12 cellular contexts compared by ENCODE assay signal in the genomic region with DNA sequence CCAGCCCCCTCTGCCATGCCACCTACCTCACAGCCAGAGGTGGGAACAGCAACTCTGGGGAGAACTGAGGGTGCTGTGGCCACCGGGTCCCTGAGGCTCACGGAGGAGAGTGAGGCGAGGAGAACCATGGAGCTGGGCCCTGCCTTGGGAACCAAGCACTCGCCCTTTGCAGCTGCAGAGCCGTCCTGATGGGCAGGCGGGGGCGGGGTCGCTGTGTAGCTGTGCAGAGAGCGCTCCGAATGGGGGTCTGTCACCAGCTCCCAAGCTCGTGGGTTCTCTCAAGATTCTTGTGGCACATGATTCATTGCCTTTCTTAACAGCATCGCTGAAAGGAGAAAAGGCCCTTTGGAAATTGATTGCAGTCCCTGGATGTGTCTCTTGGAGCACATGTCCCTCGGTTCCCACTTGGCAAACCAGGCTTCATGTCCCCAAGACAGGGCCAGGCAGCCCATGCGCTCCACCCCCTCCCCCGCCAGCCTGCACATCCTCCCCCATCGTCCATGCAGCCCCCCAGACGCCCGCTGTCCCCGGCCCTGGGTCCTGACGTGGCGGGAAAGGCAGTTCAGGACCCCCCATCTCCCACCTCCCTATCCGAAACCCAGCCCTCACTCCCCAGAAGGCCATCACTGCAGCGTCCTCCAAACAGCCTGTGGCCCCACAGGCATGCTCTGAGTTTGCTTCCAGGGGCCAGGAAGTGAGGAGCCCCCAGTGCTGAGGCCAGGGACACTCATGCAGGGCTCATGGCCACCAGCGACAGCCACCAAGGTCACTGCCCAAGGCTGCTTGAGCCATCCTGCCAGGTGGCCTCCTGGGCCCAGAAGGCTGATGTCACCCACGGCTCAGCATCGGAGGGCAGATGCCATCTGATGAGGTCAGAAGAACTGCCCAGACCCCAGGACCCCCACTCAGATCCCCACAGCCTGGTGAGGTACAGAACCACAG. TPM values are rescaled to one million over a fixed set of nuclear protein-coding genes. Genes with fewer than 3 reads are reported as not detected.
A peak's percentile ranks its signal among the peaks of the same experiment; 100 is the strongest.
DNase-seq lines count a peak whose midpoint lies in the region; ATAC-seq and TF ChIP-seq lines count a peak whose summit lies in the region.
"Had no signal": no experiment of that assay in that cellular context is flagged by ENCODE, and none has a peak within 500 bp of the region (broad histone marks: within the 10 kb centered on the region; RNA-seq: fewer than 3 reads in every experiment).

No MANE protein-coding gene starts in this region.

- H3K4me1 ChIP-seq in left ventricle myocardium inferior (peaks cover 23% of the 10 kb centered on the region), Panc1 (ENCODE audit: control insufficient read depth, insufficient read depth, low read length) (no peaks in the 10 kb centered on the region; the same call in 1 of the 2 replicates), muscle layer of colon (ENCODE audit: insufficient read depth, low read length) (peaks cover 31% of the 10 kb centered on the region), testis (peaks cover 25% of the 10 kb centered on the region)
- H3K4me1 ChIP-seq: colonic mucosa had no signal

- ATAC-seq in Panc1 = peak; percentile 3; the same call in 1 of the 2 replicates
- ATAC-seq in CD4-positive, alpha-beta T cell (ENCODE audit: poor library complexity) = no peak

- intact Hi-C loops in left ventricle myocardium inferior (cut with micrococcal nuclease) (loop anchor here (10.0 kb wide), 1 partner anchor 106 kb away; no protein-coding TSS in a partner anchor), cardiac septum (cut with DNase I) (no loop called here), Panc1 (cut with micrococcal nuclease; ENCODE audit: unreplicated experiment) (no loop called here), testis (cut with DNase I; ENCODE audit: low total_unique reads) (no loop called here)
- intact Hi-C loops in CD4-positive, alpha-beta T cell (cut with DNase I, micrococcal nuclease) = loop anchor here (1.0 to 5.0 kb wide), 3 partner anchors 104 to 544 kb away; partner anchors contain the start of gene NPTX1 (in 1 of the 2)

- no TSS peak for BruUV-seq in Panc1 (replicated peaks; lab: Mats Ljungman, UMichigan)

- H3K27me3 ChIP-seq in left ventricle myocardium inferior (ENCODE audit: low read depth) (peaks cover 33% of the 10 kb centered on the region), Panc1 (ENCODE audit: control insufficient read depth, insufficient read depth, low read length) (no peaks in the 10 kb centered on the region), muscle layer of colon (ENCODE audit: control insufficient read depth in 1 of 2, insufficient read depth in 2 of 2, low read length in 2 of 2) (peaks cover 0 to 20% of the 10 kb centered on the region in 2 donors), testis (no peaks in the 10 kb centered on the region)
- no peaks in the 10 kb centered on the region for H3K27me3 ChIP-seq in CD4-positive, alpha-beta T cell (ENCODE audit: control insufficient read depth, insufficient read depth, low read length)
- H3K27me3 ChIP-seq: uterus had no signal

- DNase-seq in left ventricle myocardium inferior (no peak), cardiac septum (ENCODE audit: low spot score) (no peak), Panc1 (ENCODE audit: low read depth, low spot score) (no peak), germinal center (ENCODE audit: low spot score) (no peak), testis (no peak), NCI-H187 (lab: John Stamatoyannopoulos, UW) (no peak)
- no peak for DNase-seq in CD4-positive, alpha-beta T cell
- DNase-seq: colonic mucosa had no signal

- in situ Hi-C loops in Panc1 (cut with HindIII; ENCODE audit: low pct_unique_long_range_greater_than_20kb, low sequenced_read_pairs) = no loop called here

- peaks cover 6% of the 10 kb centered on the region for H3K4me1 Mint-ChIP-seq in CD4-positive, alpha-beta T cell (ENCODE audit: low read depth)

- H3K36me3 ChIP-seq in left ventricle myocardium inferior (no peaks in the 10 kb centered on the region), Panc1 (ENCODE audit: control insufficient read depth, insufficient read depth, low read length) (no peaks in the 10 kb centered on the region), muscle layer of colon (ENCODE audit: insufficient read depth, low read length) (no peaks in the 10 kb centered on the region), testis (ENCODE audit: low read depth, missing control alignments) (no peaks in the 10 kb centered on the region)
- H3K36me3 ChIP-seq: colonic mucosa, uterus had no signal

- H3K27ac Mint-ChIP-seq in CD4-positive, alpha-beta T cell = no peak overlapping the region
- H3K27ac Mint-ChIP-seq: progenitor cell of endocrine pancreas had no signal

- H3K27me3 Mint-ChIP-seq in CD4-positive, alpha-beta T cell = no peaks in the 10 kb centered on the region

- no peaks in the 10 kb centered on the region for H3K9me3 Mint-ChIP-seq in CD4-positive, alpha-beta T cell
- H3K9me3 Mint-ChIP-seq: T-helper 1 cell treated with Interleukin-12 subunit alpha and Interleukin-12 subunit beta and Interleukin-4 antibody, amounts not matched to agents 30 μg/mL and 1 μg/mL, for 36 hours had no signal

- H3K9me3 ChIP-seq in left ventricle myocardium inferior (replicated peaks) (no peaks in the 10 kb centered on the region), Panc1 (ENCODE audit: control insufficient read depth, insufficient read depth, low read depth, low read length) (no peaks in the 10 kb centered on the region), muscle layer of colon (ENCODE audit: low read length) (no peaks in the 10 kb centered on the region), testis (no peaks in the 10 kb centered on the region)
- no peaks in the 10 kb centered on the region for H3K9me3 ChIP-seq in CD4-positive, alpha-beta T cell (ENCODE audit: control insufficient read depth, low read length)
- H3K9me3 ChIP-seq: colonic mucosa, uterus had no signal

- no peak for TF ChIP-seq POLR2A in testis (IDR thresholded peaks at IDR 0.05)

- H3K4me3 Mint-ChIP-seq in CD4-positive, alpha-beta T cell = no peak overlapping the region
- H3K4me3 Mint-ChIP-seq: T-helper 1 cell treated with Interleukin-12 subunit alpha and Interleukin-12 subunit beta and Interleukin-4 antibody, amounts not matched to agents 30 μg/mL and 1 μg/mL, for 36 hours had no signal

- TF ChIP-seq CTCF in left ventricle myocardium inferior (IDR thresholded peaks at IDR 0.05; ENCODE audit: borderline replicate concordance) (peak; percentile 36), Panc1 (IDR thresholded peaks at IDR 0.05) (no peak), testis (IDR thresholded peaks at IDR 0.05) (peak in 1 of 3 experiments; percentile 7)
- TF ChIP-seq CTCF in CD4-positive, alpha-beta T cell (IDR thresholded peaks at IDR 0.05) = no peak

- H3K36me3 Mint-ChIP-seq in CD4-positive, alpha-beta T cell (ENCODE audit: low read depth) = peaks cover 9% of the 10 kb centered on the region

- peak overlapping the region; percentile 10 for H3K9ac ChIP-seq in muscle layer of colon (ENCODE audit: low read length)

- CTCF ChIA-PET in Panc1 (lab: Charles Lee) = interaction anchor here (0.6 to 1.3 kb wide), 3 partner anchors 10 to 404 kb away, joined by 3 read pairs; no protein-coding TSS in a partner anchor
- CTCF ChIA-PET in CD4-positive, alpha-beta T cell (lab: Charles Lee) = interaction anchor here (1.3 to 1.7 kb wide), 3 partner anchors 18 to 544 kb away, joined by 3 to 5 read pairs (median 3); no protein-coding TSS in a partner anchor

- no peak overlapping the region for H3K27ac ChIP-seq in left ventricle myocardium inferior (replicated peaks)
- no peak overlapping the region for H3K27ac ChIP-seq in Panc1 (ENCODE audit: low read length)
- H3K27ac ChIP-seq in muscle layer of colon (ENCODE audit: low read depth, low read length) = no peak overlapping the region
- H3K27ac ChIP-seq in testis = no peak overlapping the region
- no peak overlapping the region for H3K27ac ChIP-seq in CD4-positive, alpha-beta T cell (ENCODE audit: low read depth, low read length)
- H3K27ac ChIP-seq: colonic mucosa, uterus had no signal

- POLR2A ChIA-PET in Panc1 (lab: Charles Lee) = interaction anchor here (0.9 kb wide), 1 partner anchor 516 kb away, joined by 4 read pairs; no protein-coding TSS in a partner anchor
- POLR2A ChIA-PET in CD4-positive, alpha-beta T cell (lab: Charles Lee) = interaction anchor here (0.6 to 1.5 kb wide), 2 partner anchors 309 to 516 kb away, joined by 3 to 4 read pairs; no protein-coding TSS in a partner anchor

- WGBS in testis, 2 donors = 64 to 77% methylated on average over 19 to 26 of the region's 26 CpGs

- no peak overlapping the region for H3K4me3 ChIP-seq in left ventricle myocardium inferior
- no peak overlapping the region for H3K4me3 ChIP-seq in Panc1 (ENCODE audit: low read depth in 2 of 2, low read length in 2 of 2)
- peak overlapping the region in 1 of 2 donors; percentile 25 for H3K4me3 ChIP-seq in muscle layer of colon (ENCODE audit: low read depth in 1 of 2, low read length in 2 of 2)
- H3K4me3 ChIP-seq in testis = no peak overlapping the region
- H3K4me3 ChIP-seq: colonic mucosa, uterus had no signal

RNA-seq across cellular contexts. Expression of gene CHMP6, which starts 20.6 kb away (rescaled TPM):
- total RNA-seq in left ventricle myocardium inferior (15.9 TPM), cardiac septum (21.7 TPM), Panc1 (2021; ENCODE audit: unreplicated experiment) (43.7 TPM), testis (10 to 100 TPM; 28.2 to 29.8 TPM)
- 39.1 TPM for polyA plus RNA-seq in Panc1 (2012; ENCODE audit: insufficient read length)
- polyA plus RNA-seq in testis (ENCODE audit: insufficient read depth, low read depth, low replicate concordance) = 18.5 TPM
- 10 to 100 TPM; 11.5 to 13.3 TPM for total RNA-seq in CD4-positive, alpha-beta T cell

Comparison
In these comparisons a context has a peak if more than half of its experiments do, and no peak if none do; other contexts are left out.
1. intact Hi-C loops: an anchor here in left ventricle myocardium inferior (10.0 kb wide) and CD4-positive, alpha-beta T cell (1.0 to 5.0 kb wide); none called in cardiac septum, Panc1 and testis.